ENCODE assay signal across 8 cellular contexts in the genomic region with DNA sequence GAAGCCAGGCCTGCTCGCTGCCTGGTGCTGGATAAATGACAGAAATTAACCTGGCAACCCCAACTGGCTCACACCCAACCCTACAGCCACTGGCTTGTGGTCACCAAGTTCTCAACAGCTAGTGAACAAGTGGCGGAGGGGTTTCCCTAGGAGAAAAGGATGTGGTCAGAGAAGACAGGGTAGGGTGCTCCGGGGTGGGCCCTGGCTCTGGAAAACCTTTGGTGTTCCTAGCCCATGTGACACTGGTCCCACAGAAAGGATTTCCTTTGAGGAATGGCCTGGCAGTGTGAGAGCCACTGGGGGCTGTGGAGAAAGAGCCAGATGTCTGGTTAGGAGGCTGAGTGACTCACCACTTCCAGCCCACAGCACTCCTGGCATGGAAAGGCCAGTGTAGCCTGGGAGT. TPM values are rescaled to one million over a fixed set of nuclear protein-coding genes. Genes with fewer than 3 reads are reported as not detected.
DNase-seq lines count a peak whose midpoint lies in the region; ATAC-seq lines count a peak whose summit lies in the region.

No MANE protein-coding gene starts in this region.

- peak overlapping the region; percentile 43 for H3K4me3 ChIP-seq in BLaER1

- H3K4me3 Mint-ChIP-seq in activated T-helper 2 cell treated with anti-CD3 and anti-CD28 coated beads, Interferon-gamma antibody, Interleukin-2, Interleukin-4, amounts not matched to agents 10 μg/mL and 5 μg/mL and 100 μg/mL, durations not matched to agents 14 hours and 24 hours and 36 hours (ENCODE audit: low read depth): no peak overlapping the region

- DNase-seq in activated T-helper 2 cell treated with anti-CD3 and anti-CD28 coated beads, Interferon-gamma antibody, Interleukin-2, Interleukin-4, amounts not matched to agents 10 μg/mL and 5 μg/mL and 100 μg/mL, durations not matched to agents 14 hours and 24 hours and 36 hours (ENCODE audit: low spot score): no peak
- DNase-seq in kidney tubule cell (ENCODE audit: low spot score) (peak; percentile 83), SIG-M5 (lab: John Stamatoyannopoulos, UW) (no peak), NCI-H146 (lab: John Stamatoyannopoulos, UW) (no peak)

- peaks cover 86% of the 10 kb centered on the region for H3K36me3 ChIP-seq in BLaER1

- peaks cover 53% of the 10 kb centered on the region for H3K4me1 Mint-ChIP-seq in activated T-helper 2 cell treated with anti-CD3 and anti-CD28 coated beads, Interferon-gamma antibody, Interleukin-2, Interleukin-4, amounts not matched to agents 10 μg/mL and 5 μg/mL and 100 μg/mL, durations not matched to agents 14 hours and 24 hours and 36 hours (ENCODE audit: low read depth)

- no peaks in the 10 kb centered on the region for H3K27me3 Mint-ChIP-seq in activated T-helper 2 cell treated with anti-CD3 and anti-CD28 coated beads, Interferon-gamma antibody, Interleukin-2, Interleukin-4, amounts not matched to agents 10 μg/mL and 5 μg/mL and 100 μg/mL, durations not matched to agents 14 hours and 24 hours and 36 hours (ENCODE audit: low read depth)

- H3K9ac ChIP-seq in BLaER1: peak overlapping the region; percentile 94

- H3K9me3 ChIP-seq in BLaER1: no peaks in the 10 kb centered on the region

- ATAC-seq in HG02610 (IDR thresholded peaks at IDR 0.05; ENCODE audit: unreplicated experiment) (peak; percentile 39), GM21717 (IDR thresholded peaks at IDR 0.05; ENCODE audit: unreplicated experiment) (no peak), HG03039 (IDR thresholded peaks at IDR 0.05; ENCODE audit: unreplicated experiment) (no peak)

- H3K4me1 ChIP-seq in BLaER1: peaks cover 99% of the 10 kb centered on the region

- H3K4me2 ChIP-seq in BLaER1: peak overlapping the region; percentile 92

- no peaks in the 10 kb centered on the region for H3K27me3 ChIP-seq in BLaER1

- intact Hi-C loops in activated T-helper 2 cell treated with anti-CD3 and anti-CD28 coated beads, Interferon-gamma antibody, Interleukin-2, Interleukin-4, amounts not matched to agents 10 μg/mL and 5 μg/mL and 100 μg/mL, durations not matched to agents 14 hours and 24 hours and 36 hours (cut with micrococcal nuclease): no loop called here

- H3K36me3 Mint-ChIP-seq in activated T-helper 2 cell treated with anti-CD3 and anti-CD28 coated beads, Interferon-gamma antibody, Interleukin-2, Interleukin-4, amounts not matched to agents 10 μg/mL and 5 μg/mL and 100 μg/mL, durations not matched to agents 14 hours and 24 hours and 36 hours (ENCODE audit: low read depth): peaks cover 42% of the 10 kb centered on the region

- H3K27ac Mint-ChIP-seq in activated T-helper 2 cell treated with anti-CD3 and anti-CD28 coated beads, Interferon-gamma antibody, Interleukin-2, Interleukin-4, amounts not matched to agents 10 μg/mL and 5 μg/mL and 100 μg/mL, durations not matched to agents 14 hours and 24 hours and 36 hours: peak overlapping the region; percentile 33

- H3K27ac ChIP-seq in BLaER1: peak overlapping the region; percentile 90

- no peaks in the 10 kb centered on the region for H3K9me3 Mint-ChIP-seq in activated T-helper 2 cell treated with anti-CD3 and anti-CD28 coated beads, Interferon-gamma antibody, Interleukin-2, Interleukin-4, amounts not matched to agents 10 μg/mL and 5 μg/mL and 100 μg/mL, durations not matched to agents 14 hours and 24 hours and 36 hours

- peaks cover 92% of the 10 kb centered on the region for H4K20me1 ChIP-seq in BLaER1

RNA-seq across cellular contexts. Expression of a gene that starts 8.7 kb away (rescaled TPM):
- total RNA-seq in activated T-helper 2 cell treated with anti-CD3 and anti-CD28 coated beads, Interferon-gamma antibody, Interleukin-2, Interleukin-4, amounts not matched to agents 10 μg/mL and 5 μg/mL and 100 μg/mL, durations not matched to agents 14 hours and 24 hours and 36 hours: 36.5 and 40.1 TPM in 2 replicates

RNA-seq across cellular contexts. Expression of a gene that starts 27.1 kb away (rescaled TPM):
- total RNA-seq in activated T-helper 2 cell treated with anti-CD3 and anti-CD28 coated beads, Interferon-gamma antibody, Interleukin-2, Interleukin-4, amounts not matched to agents 10 μg/mL and 5 μg/mL and 100 μg/mL, durations not matched to agents 14 hours and 24 hours and 36 hours: 32.4 and 39.4 TPM in 2 replicates
